Comparison of ENCODE assay signal across 11 cellular contexts in the genomic region with DNA sequence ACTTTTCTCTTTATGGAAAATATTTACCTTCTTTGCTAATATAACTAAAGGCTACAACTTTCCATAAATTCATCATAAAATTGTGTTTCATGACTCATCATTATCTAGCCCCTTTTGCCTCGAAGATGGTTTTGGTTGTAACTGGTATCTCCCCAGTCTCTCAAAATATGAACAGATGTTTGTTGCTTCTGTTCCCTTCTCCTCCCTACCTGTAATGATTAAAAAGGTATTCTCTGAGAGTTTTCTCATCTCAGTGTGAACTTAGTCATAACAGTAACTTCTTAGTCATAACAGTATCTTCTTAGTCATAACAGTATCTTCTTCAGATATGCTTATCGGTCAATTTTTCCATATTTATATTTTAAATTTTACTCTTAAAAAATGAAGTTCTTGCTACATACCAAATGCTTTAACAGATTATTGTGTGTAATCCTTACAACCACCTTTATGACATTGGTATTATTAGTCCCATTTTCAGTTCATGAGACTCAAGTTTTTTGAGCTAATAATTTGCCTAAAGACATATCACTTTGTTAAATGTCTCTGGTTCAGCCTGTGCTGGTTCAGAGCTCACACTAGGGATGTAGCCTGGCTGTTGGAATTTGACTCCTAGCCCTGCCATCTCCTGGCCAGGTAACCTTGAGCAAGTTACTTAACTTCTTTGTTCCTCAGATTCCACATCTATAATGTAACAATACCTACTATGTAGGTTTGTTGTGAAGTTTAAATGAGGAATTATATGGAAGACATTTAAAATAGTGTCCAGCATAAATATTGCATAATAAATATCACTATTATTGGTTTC. TPM values are rescaled to one million over a fixed set of nuclear protein-coding genes. Genes with fewer than 3 reads are reported as not detected.
DNase-seq lines count a peak whose midpoint lies in the region; ATAC-seq, FAIRE-seq and TF ChIP-seq lines count a peak whose summit lies in the region.
"Had no signal": no experiment of that assay in that cellular context is flagged by ENCODE, and none has a peak within 500 bp of the region (broad histone marks: within the 10 kb centered on the region; RNA-seq: fewer than 3 reads in every experiment).

No MANE protein-coding gene starts in this region.

- no peak overlapping the region for H3K4me3 ChIP-seq in bronchial epithelial cell (ENCODE audit: low read depth, low read length)
- H3K4me3 ChIP-seq: Peyer's patch, thyroid gland had no signal

- H3K36me3 ChIP-seq in bronchial epithelial cell (ENCODE audit: control insufficient read depth, insufficient read depth, low read length) = no peaks in the 10 kb centered on the region
- H3K36me3 ChIP-seq: Peyer's patch, thyroid gland had no signal

- ATAC-seq in GM18519 (IDR thresholded peaks at IDR 0.05; ENCODE audit: low FRiP score, unreplicated experiment) = peak; percentile 92
- peak; percentile 87 for ATAC-seq in GM21423 (IDR thresholded peaks at IDR 0.05; ENCODE audit: unreplicated experiment)
- peak; percentile 89 for ATAC-seq in HG03135 (IDR thresholded peaks at IDR 0.05; ENCODE audit: unreplicated experiment)

- no peak for FAIRE-seq in bronchial epithelial cell (lab: Jason Lieb, UNC)

- no peaks in the 10 kb centered on the region for H3K27me3 ChIP-seq in bronchial epithelial cell (ENCODE audit: control insufficient read depth, insufficient read depth, low read length)
- H3K27me3 ChIP-seq: Peyer's patch, thyroid gland had no signal

- intact Hi-C loops in posterior cingulate gyrus (cut with DNase I) = loop anchor here (10.0 kb wide), 3 partner anchors 404 to 534 kb away; no protein-coding TSS in a partner anchor

- DNase-seq in bronchial epithelial cell (ENCODE audit: low read depth) = peak; percentile 64
- DNase-seq in NCI-H1417 treated with DMSO at 0.1 percent for 48 hours (lab: John Stamatoyannopoulos, UW) = no peak
- DNase-seq in HuH-7.5 (ENCODE audit: low spot score) = no peak
- DNase-seq in effector CD4-positive, alpha-beta T cell = no peak
- DNase-seq in posterior cingulate gyrus = no peak
- DNase-seq: KG1, Peyer's patch, thyroid gland had no signal

- no peak for TF ChIP-seq CTCF in bronchial epithelial cell (IDR thresholded peaks at IDR 0.05; ENCODE audit: insufficient read depth, low read length, severe bottlenecking)

RNA-seq across cellular contexts. Expression of gene ATP1B1, which starts 32.6 kb away (rescaled TPM):
- 49.0 and 79.4 TPM in 2 replicates for total RNA-seq in bronchial epithelial cell
